In the genomic region with DNA sequence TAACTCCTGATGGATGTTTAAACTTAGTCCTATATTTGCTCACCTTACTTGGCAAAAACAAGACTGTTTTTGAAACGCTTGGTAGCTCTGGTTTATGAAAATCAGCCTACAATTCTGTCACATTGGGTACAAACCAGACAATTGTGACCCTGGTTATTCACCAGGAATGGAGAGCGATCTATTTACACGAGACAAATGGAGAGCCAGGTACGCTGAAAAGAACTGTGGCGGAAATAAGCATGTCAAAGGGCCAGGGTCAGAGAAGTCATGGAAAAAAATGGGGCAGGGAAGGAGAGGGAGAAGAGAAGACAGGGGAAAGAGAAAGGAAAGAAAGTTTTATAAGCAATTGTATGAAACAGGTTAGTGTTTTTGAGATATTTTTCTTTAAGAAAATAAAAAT, we compare ENCODE assay signal across 1 cellular context.
TF ChIP-seq lines count a peak whose summit lies in the region.

No MANE protein-coding gene starts in this region.

TF ChIP-seq in IMR-90, 13 proteins besides CTCF, POLR2A, EP300 and RAD21:
- TF ChIP-seq FOS (IDR thresholded peaks at IDR 0.05; ENCODE audit: low read depth, low read length), result no peak
- no peak for TF ChIP-seq ELK1 (IDR thresholded peaks at IDR 0.05; ENCODE audit: borderline replicate concordance, low read depth, low read length)
- TF ChIP-seq MXI1 (IDR thresholded peaks at IDR 0.05; ENCODE audit: borderline replicate concordance, low read depth, low read length), result no peak
- TF ChIP-seq CHD1 (IDR thresholded peaks at IDR 0.05; ENCODE audit: low read depth, low read length), result no peak
- no peak for TF ChIP-seq RCOR1 (IDR thresholded peaks at IDR 0.05; ENCODE audit: insufficient replicate concordance, low read length)
- no peak for TF ChIP-seq MAFK (IDR thresholded peaks at IDR 0.05; ENCODE audit: low read depth, low read length)
- no peak for TF ChIP-seq NFE2L2 (IDR thresholded peaks at IDR 0.05; ENCODE audit: low read depth, low read length)
- TF ChIP-seq MAZ (IDR thresholded peaks at IDR 0.05; ENCODE audit: borderline replicate concordance, low read depth, low read length), result no peak
- TF ChIP-seq BHLHE40 (IDR thresholded peaks at IDR 0.05; ENCODE audit: low read depth, low read length), result no peak
- no peak for TF ChIP-seq SMC3 (IDR thresholded peaks at IDR 0.05; ENCODE audit: low read depth, low read length)
- TF ChIP-seq USF2 (IDR thresholded peaks at IDR 0.05; ENCODE audit: low read depth, low read length), result no peak
- no peak for TF ChIP-seq RFX5 (IDR thresholded peaks at IDR 0.05; ENCODE audit: low read depth, low read length)
- no peak for TF ChIP-seq CEBPB (IDR thresholded peaks at IDR 0.05; ENCODE audit: low read depth, low read length)
